ENCODE assay signal across 8 cellular contexts in the genomic region with DNA sequence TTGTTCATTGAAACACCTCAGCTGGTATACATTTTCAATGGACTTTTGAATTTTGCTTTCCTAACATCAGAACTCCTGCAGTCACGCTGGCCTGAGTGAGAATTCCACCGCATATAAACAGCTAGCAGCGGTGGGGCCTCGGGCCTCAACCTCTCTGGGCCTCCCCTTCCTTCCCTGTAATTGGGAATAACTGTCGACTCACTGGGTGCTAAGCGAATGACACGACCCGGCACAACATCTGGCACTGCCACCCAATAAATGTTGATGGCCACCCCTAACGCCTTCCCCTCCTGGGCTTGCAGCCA.
DNase-seq lines count a peak whose midpoint lies in the region; TF ChIP-seq lines count a peak whose summit lies in the region.

No MANE protein-coding gene starts in this region.

- H3K27ac ChIP-seq in KOPT-K1 (ENCODE audit: low read depth, low read length, poor library complexity, severe bottlenecking) (peak overlapping the region; percentile 68), cingulate gyrus (ENCODE audit: low read depth, low read length) (peak overlapping the region; percentile 93), mucosa of rectum (ENCODE audit: low read depth in 2 of 2, low read length in 2 of 2) (peak overlapping the region; percentile 82 to 86)

- peak overlapping the region; percentile 68 to 89 for H3K9ac ChIP-seq in mucosa of rectum (ENCODE audit: low read depth in 1 of 2, low read length in 2 of 2)

- DNase-seq in AG09309 (ENCODE audit: low read depth) (no peak), NCI-H2227 treated with DMSO at 0.1 percent for 48 hours (lab: John Stamatoyannopoulos, UW) (no peak), Ammon's horn (ENCODE audit: low spot score) (no peak), NCI-H1694 (lab: John Stamatoyannopoulos, UW) (no peak)
- DNase-seq in stimulated activated CD4-positive, alpha-beta T cell treated with anti-CD3 and anti-CD28 coated beads, Interleukin-15, amount 100 ng/mL, for 24 hours, result no peak

- H3K4me3 ChIP-seq in AG09309 (ENCODE audit: control insufficient read depth, low read depth, low read length) (peak overlapping the region; percentile 82), mucosa of rectum (ENCODE audit: low read length in 2 of 2) (peak overlapping the region; percentile 93 to 96)

- no peaks in the 10 kb centered on the region for H3K9me3 ChIP-seq in KOPT-K1 (ENCODE audit: insufficient read depth, low read length, poor library complexity, severe bottlenecking)
- no peaks in the 10 kb centered on the region for H3K9me3 ChIP-seq in mucosa of rectum (ENCODE audit: control insufficient read depth in 2 of 2, low read length in 2 of 2)

- no peaks in the 10 kb centered on the region for H3K27me3 ChIP-seq in mucosa of rectum (ENCODE audit: control insufficient read depth in 2 of 2, insufficient read depth in 2 of 2, low read length in 2 of 2)

- H3K4me1 ChIP-seq in mucosa of rectum (ENCODE audit: control insufficient read depth in 2 of 2, insufficient read depth in 2 of 2, low read length in 2 of 2), result peaks cover 4 to 5% of the 10 kb centered on the region in 2 donors

- H3K36me3 ChIP-seq in KOPT-K1 (ENCODE audit: insufficient read depth, low read length), result peaks cover 32% of the 10 kb centered on the region
- H3K36me3 ChIP-seq in mucosa of rectum (ENCODE audit: control insufficient read depth in 2 of 2, insufficient read depth in 2 of 2, low read length in 2 of 2), result peaks cover 7 to 13% of the 10 kb centered on the region in 2 donors

- no peak for TF ChIP-seq CTCF in AG09309 (IDR thresholded peaks at IDR 0.05; ENCODE audit: control insufficient read depth, insufficient read depth, low read depth, low read length, missing control alignments)
